10 cellular contexts compared by ENCODE assay signal in genomic region chr3:129608936-129609590, GRCh38. TPM values are rescaled to one million over a fixed set of nuclear protein-coding genes. Genes with fewer than 3 reads are reported as not detected.
DNase-seq lines count a peak whose midpoint lies in the region; ATAC-seq and TF ChIP-seq lines count a peak whose summit lies in the region.
"Had no signal": no experiment of that assay in that cellular context is flagged by ENCODE, and none has a peak within 500 bp of the region (broad histone marks: within the 10 kb centered on the region; RNA-seq: fewer than 3 reads in every experiment).

No MANE protein-coding gene starts in this region.

- intact Hi-C loops in naive thymus-derived CD4-positive, alpha-beta T cell (cut with micrococcal nuclease), result loop anchor here (1.0 to 10.0 kb wide), 3 partner anchors 114 to 503 kb away; no protein-coding TSS in a partner anchor

- peak overlapping the region in 6 of 9 donors; percentile 8 to 78 (median 18) for H3K27ac Mint-ChIP-seq in naive thymus-derived CD4-positive, alpha-beta T cell
- H3K27ac Mint-ChIP-seq: activated CD4-positive, alpha-beta T cell treated with anti-CD3 and anti-CD28 coated beads for 36 hours; activated T-cell treated with anti-CD3 and anti-CD28 coated beads, Interleukin-2, amount 50 U/mL, for 72 hours had no signal

- no peak for TF ChIP-seq POLR2A in tibial nerve (IDR thresholded peaks at IDR 0.05)

- no peaks in the 10 kb centered on the region for H3K9me3 Mint-ChIP-seq in activated T-cell treated with anti-CD3 and anti-CD28 coated beads, Interleukin-2, amount 50 U/mL, for 4 hours
- peaks cover 0 to 1% (median 0%) of the 10 kb centered on the region in 11 donors for H3K9me3 Mint-ChIP-seq in naive thymus-derived CD4-positive, alpha-beta T cell
- H3K9me3 Mint-ChIP-seq: activated T-cell treated with anti-CD3 and anti-CD28 coated beads, Interleukin-2, amount 50 U/mL, for 72 hours had no signal

- H3K4me1 ChIP-seq in naive thymus-derived CD4-positive, alpha-beta T cell (ENCODE audit: control insufficient read depth in 2 of 2, insufficient read depth in 2 of 2, low read length in 2 of 2), result peaks cover 0 to 6% of the 10 kb centered on the region in 2 donors
- H3K4me1 ChIP-seq in tibial nerve, result peaks cover 0 to 69% (median 49%) of the 10 kb centered on the region in 4 donors

- H3K9me3 ChIP-seq in naive thymus-derived CD4-positive, alpha-beta T cell (ENCODE audit: control insufficient read depth in 2 of 3, low read length in 3 of 3), result no peaks in the 10 kb centered on the region
- no peaks in the 10 kb centered on the region for H3K9me3 ChIP-seq in tibial nerve

- H3K27me3 Mint-ChIP-seq in activated T-cell treated with anti-CD3 and anti-CD28 coated beads, Interleukin-2, amount 50 U/mL, for 4 hours (ENCODE audit: low read depth), result peaks cover 13% of the 10 kb centered on the region
- H3K27me3 Mint-ChIP-seq in naive thymus-derived CD4-positive, alpha-beta T cell, result peaks cover 5 to 45% (median 9%) of the 10 kb centered on the region in 5 donors

- CTCF ChIA-PET in naive thymus-derived CD4-positive, alpha-beta T cell (lab: Charles Lee), result interaction anchor here (0.5 to 0.6 kb wide), 2 partner anchors 117 to 209 kb away, joined by 3 to 4 read pairs; no protein-coding TSS in a partner anchor

- H3K36me3 ChIP-seq in brain microvascular endothelial cell (replicated peaks) (no peaks in the 10 kb centered on the region), tibial nerve (no peaks in the 10 kb centered on the region)
- H3K36me3 ChIP-seq in naive thymus-derived CD4-positive, alpha-beta T cell (ENCODE audit: control insufficient read depth in 2 of 3, insufficient read depth in 3 of 3, low read length in 3 of 3), result no peaks in the 10 kb centered on the region

- no peaks in the 10 kb centered on the region for H3K36me3 Mint-ChIP-seq in activated T-cell treated with anti-CD3 and anti-CD28 coated beads, Interleukin-2, amount 50 U/mL, for 4 hours (ENCODE audit: insufficient read depth)
- H3K36me3 Mint-ChIP-seq in naive thymus-derived CD4-positive, alpha-beta T cell, result peaks cover 0 to 4% (median 0%) of the 10 kb centered on the region in 5 donors

- no peak overlapping the region for H3K4me3 ChIP-seq in brain microvascular endothelial cell (ENCODE audit: low read depth, low read length)
- H3K4me3 ChIP-seq in naive thymus-derived CD4-positive, alpha-beta T cell (ENCODE audit: low read length), result no peak overlapping the region
- H3K4me3 ChIP-seq in tibial nerve, result no peak overlapping the region

- H3K27me3 ChIP-seq in brain microvascular endothelial cell (replicated peaks) (no peaks in the 10 kb centered on the region), tibial nerve (no peaks in the 10 kb centered on the region)
- H3K27me3 ChIP-seq in naive thymus-derived CD4-positive, alpha-beta T cell (ENCODE audit: control insufficient read depth in 2 of 2, insufficient read depth in 2 of 2, low read length in 2 of 2), result peaks cover 0 to 6% of the 10 kb centered on the region in 2 donors

- WGBS in tibial nerve, 2 donors, result 69 to 88% methylated on average over 4 of the region's 4 CpGs

- ATAC-seq in activated T-cell treated with anti-CD3 and anti-CD28 coated beads, Interleukin-2, amount 50 U/mL, for 4 hours, result no peak
- no peak for ATAC-seq in naive thymus-derived CD4-positive, alpha-beta T cell
- ATAC-seq in HG02840 (IDR thresholded peaks at IDR 0.05; ENCODE audit: low FRiP score, unreplicated experiment) (no peak), GM19452 (IDR thresholded peaks at IDR 0.05; ENCODE audit: unreplicated experiment) (no peak), GM19324 (IDR thresholded peaks at IDR 0.05; ENCODE audit: low FRiP score, unreplicated experiment) (no peak)
- ATAC-seq: activated T-cell treated with anti-CD3 and anti-CD28 coated beads, Interleukin-2, amount 50 U/mL, for 72 hours had no signal

- TF ChIP-seq EP300 in tibial nerve (IDR thresholded peaks at IDR 0.05), result no peak

- peak overlapping the region; percentile 30 for H3K27ac ChIP-seq in brain microvascular endothelial cell
- H3K27ac ChIP-seq in naive thymus-derived CD4-positive, alpha-beta T cell (ENCODE audit: low read depth, low read length), result no peak overlapping the region
- peak overlapping the region in 3 of 4 donors; percentile 93 to 99 (median 93) for H3K27ac ChIP-seq in tibial nerve

- POLR2A ChIA-PET in naive thymus-derived CD4-positive, alpha-beta T cell (lab: Charles Lee), result interaction anchor here (0.6 kb wide), 1 partner anchor 174 kb away, joined by 3 read pairs; no protein-coding TSS in a partner anchor

- no peak for DNase-seq in activated T-cell treated with anti-CD3 and anti-CD28 coated beads, Interleukin-2, amount 50 U/mL, for 4 hours
- no peak for DNase-seq in activated T-cell treated with anti-CD3 and anti-CD28 coated beads, Interleukin-2, amount 50 U/mL, for 48 hours
- DNase-seq in brain microvascular endothelial cell, result no peak
- no peak for DNase-seq in naive thymus-derived CD4-positive, alpha-beta T cell
- no peak for DNase-seq in tibial nerve (ENCODE audit: low spot score in 2 of 2)
- DNase-seq: activated CD4-positive, alpha-beta T cell treated with anti-CD3 and anti-CD28 coated beads for 36 hours; activated T-cell treated with anti-CD3 and anti-CD28 coated beads, Interleukin-2, amount 50 U/mL, for 72 hours had no signal

- H3K4me1 Mint-ChIP-seq in activated T-cell treated with anti-CD3 and anti-CD28 coated beads, Interleukin-2, amount 50 U/mL, for 4 hours (ENCODE audit: low read depth), result peaks cover 21% of the 10 kb centered on the region
- peaks cover 11 to 22% (median 14%) of the 10 kb centered on the region in 7 donors for H3K4me1 Mint-ChIP-seq in naive thymus-derived CD4-positive, alpha-beta T cell

- in situ Hi-C loops in brain microvascular endothelial cell (cut with HindIII; ENCODE audit: low pct_ligation_motif_present, low sequenced_read_pairs), result no loop called here

- TF ChIP-seq CTCF in brain microvascular endothelial cell (IDR thresholded peaks at IDR 0.05; ENCODE audit: low read depth, low read length, missing control alignments) (no peak), tibial nerve (IDR thresholded peaks at IDR 0.05) (no peak)

- H3K4me3 Mint-ChIP-seq in activated T-cell treated with anti-CD3 and anti-CD28 coated beads, Interleukin-2, amount 50 U/mL, for 4 hours, result peak overlapping the region; percentile 2
- peak overlapping the region in 9 of 10 donors; percentile 29 to 77 (median 58) for H3K4me3 Mint-ChIP-seq in naive thymus-derived CD4-positive, alpha-beta T cell
- H3K4me3 Mint-ChIP-seq: activated CD4-positive, alpha-beta T cell treated with anti-CD3 and anti-CD28 coated beads for 36 hours had no signal

RNA-seq across cellular contexts. Expression of gene PLXND1, which starts 2.6 kb away (rescaled TPM):
- 1 to 10 TPM; 4.8 to 6.2 (median 6.1) TPM for total RNA-seq in activated T-cell treated with anti-CD3 and anti-CD28 coated beads, Interleukin-2, amount 50 U/mL, for 4 hours
- total RNA-seq in naive thymus-derived CD4-positive, alpha-beta T cell, result 10 to 100 TPM in 2 of 5 experiments, 1 to 10 TPM in 3; 1.9 to 82.5 (median 7.5) TPM
- polyA plus RNA-seq in naive thymus-derived CD4-positive, alpha-beta T cell, result under 1 TPM in 1 of 2 donors, not detected in 1; 0.38 TPM
- 100 to 1,000 TPM; 155 to 300 (median 197) TPM for total RNA-seq in tibial nerve
